Comparison of ENCODE assay signal across 9 cellular contexts in the genomic region with DNA sequence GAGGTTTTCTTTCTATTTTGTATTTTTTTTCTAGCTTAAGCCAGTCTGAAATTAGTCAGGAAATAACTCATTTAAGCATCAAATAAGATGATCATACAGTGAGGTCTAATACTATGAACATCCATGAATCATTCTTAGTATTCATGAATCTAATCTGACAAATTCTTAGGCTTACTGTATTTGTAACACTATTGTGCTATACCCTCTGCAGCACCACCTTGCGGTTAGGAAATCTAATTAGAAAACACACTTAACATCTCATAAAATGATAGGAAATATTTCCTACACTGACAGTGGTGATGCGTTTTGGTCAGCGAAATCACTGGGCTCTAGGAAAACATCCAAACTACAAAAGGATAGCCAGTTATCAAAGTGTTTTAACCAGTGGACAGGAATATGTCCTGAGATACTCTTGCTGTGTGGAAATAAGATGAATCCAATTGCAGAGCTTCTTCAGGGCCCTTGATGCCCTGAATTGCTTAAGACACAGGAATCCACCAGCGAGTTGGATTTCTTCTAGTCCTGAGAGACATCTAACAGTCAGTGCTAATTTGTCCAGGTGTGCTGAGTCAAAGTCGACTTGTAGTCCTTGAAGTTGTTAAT.
DNase-seq lines count a peak whose midpoint lies in the region; ATAC-seq and TF ChIP-seq lines count a peak whose summit lies in the region.
"Had no signal": no experiment of that assay in that cellular context is flagged by ENCODE, and none has a peak within 500 bp of the region (broad histone marks: within the 10 kb centered on the region; RNA-seq: fewer than 3 reads in every experiment).

No MANE protein-coding gene starts in this region.

- ATAC-seq in HG03442 (IDR thresholded peaks at IDR 0.05; ENCODE audit: unreplicated experiment), result no peak

- H3K27ac ChIP-seq in WERI-Rb-1 (no peak overlapping the region), coronary artery (no peak overlapping the region)
- H3K27ac ChIP-seq: pancreas had no signal

- H3K36me3 ChIP-seq in WERI-Rb-1, result no peaks in the 10 kb centered on the region
- H3K36me3 ChIP-seq: pancreas had no signal

- H3K9me3 ChIP-seq in WERI-Rb-1 (ENCODE audit: severe bottlenecking), result no peaks in the 10 kb centered on the region
- H3K9me3 ChIP-seq: pancreas had no signal

- in situ Hi-C loops in GM13976 (cut with MboI; ENCODE audit: low sequenced_read_pairs, unreplicated experiment), result no loop called here

- no peak overlapping the region for H3K4me3 ChIP-seq in epithelial cell of esophagus (ENCODE audit: low read length)
- H3K4me3 ChIP-seq in skeletal muscle cell (ENCODE audit: low read depth, low read length), result no peak overlapping the region
- H3K4me3 ChIP-seq in WERI-Rb-1 (ENCODE audit: low read depth, low read length), result no peak overlapping the region
- H3K4me3 ChIP-seq in coronary artery, result no peak overlapping the region
- H3K4me3 ChIP-seq: pancreas had no signal

- DNase-seq in GM13976 (ENCODE audit: low spot score) (no peak), NCI-H82 (lab: John Stamatoyannopoulos, UW) (peak; percentile 49), epithelial cell of esophagus (ENCODE audit: low read depth) (peak; percentile 75), skeletal muscle cell (ENCODE audit: low read depth) (peak; percentile 46), WERI-Rb-1 (no peak), cerebellar nuclear complex (lab: John Stamatoyannopoulos, UW) (no peak), coronary artery (ENCODE audit: low spot score) (no peak)
- DNase-seq: pancreas had no signal

- no peaks in the 10 kb centered on the region for H3K27me3 ChIP-seq in WERI-Rb-1 (ENCODE audit: insufficient read depth, low read depth, severe bottlenecking)
- H3K27me3 ChIP-seq: pancreas had no signal

- TF ChIP-seq CTCF in GM13976 (IDR thresholded peaks at IDR 0.05; ENCODE audit: borderline replicate concordance, control extremely low read depth, extremely low read depth, insufficient read depth, missing control alignments) (peak; percentile 22), epithelial cell of esophagus (IDR thresholded peaks at IDR 0.05; ENCODE audit: insufficient read depth, low read depth, low read length, missing control alignments) (peak; percentile 54), WERI-Rb-1 (IDR thresholded peaks at IDR 0.05; ENCODE audit: low read depth, low read length) (no peak), coronary artery (IDR thresholded peaks at IDR 0.05) (no peak)

Comparison
In these comparisons a context has a peak if more than half of its experiments do, and no peak if none do; other contexts are left out.
1. DNase-seq: peak in NCI-H82 (single experiment), epithelial cell of esophagus (single experiment) and skeletal muscle cell (single experiment); none in GM13976 (single experiment), WERI-Rb-1 (single experiment), cerebellar nuclear complex (0 of 2) and coronary artery (single experiment).
2. CTCF ChIP-seq: peak in GM13976 (single experiment) and epithelial cell of esophagus (single experiment); none in WERI-Rb-1 (single experiment) and coronary artery (single experiment).